Comparison of ENCODE assay signal across 1 cellular context in the genomic region with DNA sequence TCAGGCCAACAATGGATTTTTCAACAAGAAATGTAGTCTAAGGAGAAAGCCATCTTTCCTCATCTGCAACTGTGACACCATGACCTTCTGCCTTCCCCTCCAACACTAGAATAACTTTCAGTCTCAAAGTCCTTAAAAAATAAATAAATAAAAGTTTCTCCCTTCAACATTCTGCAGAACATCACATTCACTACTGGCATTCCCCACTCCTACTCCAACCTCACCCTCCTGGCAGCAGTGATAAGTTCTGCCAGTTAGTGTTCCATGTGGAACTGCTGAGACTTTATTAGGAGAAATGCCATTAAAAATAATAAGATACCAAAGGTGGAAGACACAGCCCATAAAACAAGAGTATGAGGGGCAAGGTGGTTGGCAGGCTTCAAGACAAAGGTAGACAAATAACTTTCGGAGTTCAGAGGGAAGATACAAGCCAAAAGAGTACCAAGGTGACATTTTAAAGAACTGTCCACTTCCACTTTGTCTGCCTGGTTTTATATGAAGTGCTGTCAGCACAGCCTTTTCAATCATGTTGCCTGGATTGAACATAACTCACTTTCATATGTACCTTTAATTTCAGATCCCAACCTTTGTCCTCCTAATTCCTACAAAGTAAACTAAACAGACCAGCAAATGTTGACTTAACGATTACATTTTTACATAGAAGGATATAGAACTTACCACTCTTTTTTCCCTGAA.
TF ChIP-seq lines count a peak whose summit lies in the region.

No MANE protein-coding gene starts in this region.

TF ChIP-seq in K562, 482 proteins besides CTCF, POLR2A, EP300 and RAD21:
- no peak for TF ChIP-seq JUN (IDR thresholded peaks at IDR 0.05; ENCODE audit: borderline replicate concordance, low read depth, low read length)
- TF ChIP-seq JUN (CRISPR knock-in tag; IDR thresholded peaks at IDR 0.05; ENCODE audit: borderline replicate concordance): no peak
- peak; percentile 23; the same call in 1 of the 2 replicates for TF ChIP-seq RBFOX2 (IDR thresholded peaks at IDR 0.05; ENCODE audit: low read depth, low read length)
